In the genomic region with DNA sequence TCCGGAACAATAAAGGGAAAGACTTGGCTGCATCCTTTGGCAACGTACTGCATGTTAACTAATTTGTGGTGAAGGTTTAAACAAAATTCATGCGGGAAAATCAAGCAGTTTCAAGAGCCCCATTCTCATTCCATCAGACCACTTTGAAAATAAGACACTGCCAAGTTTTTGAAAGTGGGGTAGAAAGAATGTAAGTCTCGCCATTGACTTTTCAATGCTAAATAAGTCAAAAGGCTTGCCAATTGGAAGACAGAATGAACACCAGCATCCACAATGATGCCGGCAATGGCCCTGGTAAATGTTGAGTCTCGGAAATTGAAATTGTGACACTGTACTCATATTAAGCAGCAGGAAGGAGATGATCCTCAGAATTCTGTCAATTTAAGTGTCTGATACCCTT, we compare ENCODE assay signal across 1 cellular context.
TF ChIP-seq lines count a peak whose summit lies in the region.

No MANE protein-coding gene starts in this region.

TF ChIP-seq in K562, 482 proteins besides CTCF, POLR2A, EP300 and RAD21 (continued from another document):
- TF ChIP-seq, protein P1, sequence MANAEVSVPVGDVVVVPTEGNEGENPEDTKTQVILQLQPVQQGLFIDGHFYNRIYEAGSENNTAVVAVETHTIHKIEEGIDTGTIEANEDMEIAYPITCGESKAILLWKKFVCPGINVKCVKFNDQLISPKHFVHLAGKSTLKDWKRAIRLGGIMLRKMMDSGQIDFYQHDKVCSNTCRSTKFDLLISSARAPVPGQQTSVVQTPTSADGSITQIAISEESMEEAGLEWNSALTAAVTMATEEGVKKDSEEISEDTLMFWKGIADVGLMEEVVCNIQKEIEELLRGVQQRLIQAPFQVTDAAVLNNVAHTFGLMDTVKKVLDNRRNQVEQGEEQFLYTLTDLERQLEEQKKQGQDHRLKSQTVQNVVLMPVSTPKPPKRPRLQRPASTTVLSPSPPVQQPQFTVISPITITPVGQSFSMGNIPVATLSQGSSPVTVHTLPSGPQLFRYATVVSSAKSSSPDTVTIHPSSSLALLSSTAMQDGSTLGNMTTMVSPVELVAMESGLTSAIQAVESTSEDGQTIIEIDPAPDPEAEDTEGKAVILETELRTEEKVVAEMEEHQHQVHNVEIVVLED (CRISPR knock-in tag; IDR thresholded peaks at IDR 0.05), result peak; percentile 30; the same call in 1 of the 2 replicates
